1 cellular context compared by ENCODE assay signal in the genomic region with DNA sequence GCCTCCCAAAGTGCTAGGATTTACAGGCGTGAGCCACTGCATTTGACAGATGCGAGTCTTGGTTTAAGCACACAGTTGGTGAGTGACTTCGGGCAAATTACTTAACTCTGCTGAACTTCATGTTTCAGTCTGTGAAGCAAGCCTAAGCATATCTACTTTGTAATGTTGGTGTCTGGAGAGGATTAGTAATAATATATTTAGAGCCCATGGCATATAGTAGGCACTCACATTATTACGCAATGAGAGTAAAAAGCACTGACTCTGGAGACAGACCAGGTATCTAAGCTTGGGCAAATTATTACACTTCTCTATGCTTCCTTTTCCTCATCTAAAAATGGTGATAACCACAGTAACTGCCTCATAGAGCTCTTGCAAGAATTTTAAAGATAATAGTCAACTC.
TF ChIP-seq lines count a peak whose summit lies in the region.

No MANE protein-coding gene starts in this region.

TF ChIP-seq in H1, 55 proteins besides CTCF, POLR2A, EP300 and RAD21 (continued from another document):
- TF ChIP-seq, protein P1, sequence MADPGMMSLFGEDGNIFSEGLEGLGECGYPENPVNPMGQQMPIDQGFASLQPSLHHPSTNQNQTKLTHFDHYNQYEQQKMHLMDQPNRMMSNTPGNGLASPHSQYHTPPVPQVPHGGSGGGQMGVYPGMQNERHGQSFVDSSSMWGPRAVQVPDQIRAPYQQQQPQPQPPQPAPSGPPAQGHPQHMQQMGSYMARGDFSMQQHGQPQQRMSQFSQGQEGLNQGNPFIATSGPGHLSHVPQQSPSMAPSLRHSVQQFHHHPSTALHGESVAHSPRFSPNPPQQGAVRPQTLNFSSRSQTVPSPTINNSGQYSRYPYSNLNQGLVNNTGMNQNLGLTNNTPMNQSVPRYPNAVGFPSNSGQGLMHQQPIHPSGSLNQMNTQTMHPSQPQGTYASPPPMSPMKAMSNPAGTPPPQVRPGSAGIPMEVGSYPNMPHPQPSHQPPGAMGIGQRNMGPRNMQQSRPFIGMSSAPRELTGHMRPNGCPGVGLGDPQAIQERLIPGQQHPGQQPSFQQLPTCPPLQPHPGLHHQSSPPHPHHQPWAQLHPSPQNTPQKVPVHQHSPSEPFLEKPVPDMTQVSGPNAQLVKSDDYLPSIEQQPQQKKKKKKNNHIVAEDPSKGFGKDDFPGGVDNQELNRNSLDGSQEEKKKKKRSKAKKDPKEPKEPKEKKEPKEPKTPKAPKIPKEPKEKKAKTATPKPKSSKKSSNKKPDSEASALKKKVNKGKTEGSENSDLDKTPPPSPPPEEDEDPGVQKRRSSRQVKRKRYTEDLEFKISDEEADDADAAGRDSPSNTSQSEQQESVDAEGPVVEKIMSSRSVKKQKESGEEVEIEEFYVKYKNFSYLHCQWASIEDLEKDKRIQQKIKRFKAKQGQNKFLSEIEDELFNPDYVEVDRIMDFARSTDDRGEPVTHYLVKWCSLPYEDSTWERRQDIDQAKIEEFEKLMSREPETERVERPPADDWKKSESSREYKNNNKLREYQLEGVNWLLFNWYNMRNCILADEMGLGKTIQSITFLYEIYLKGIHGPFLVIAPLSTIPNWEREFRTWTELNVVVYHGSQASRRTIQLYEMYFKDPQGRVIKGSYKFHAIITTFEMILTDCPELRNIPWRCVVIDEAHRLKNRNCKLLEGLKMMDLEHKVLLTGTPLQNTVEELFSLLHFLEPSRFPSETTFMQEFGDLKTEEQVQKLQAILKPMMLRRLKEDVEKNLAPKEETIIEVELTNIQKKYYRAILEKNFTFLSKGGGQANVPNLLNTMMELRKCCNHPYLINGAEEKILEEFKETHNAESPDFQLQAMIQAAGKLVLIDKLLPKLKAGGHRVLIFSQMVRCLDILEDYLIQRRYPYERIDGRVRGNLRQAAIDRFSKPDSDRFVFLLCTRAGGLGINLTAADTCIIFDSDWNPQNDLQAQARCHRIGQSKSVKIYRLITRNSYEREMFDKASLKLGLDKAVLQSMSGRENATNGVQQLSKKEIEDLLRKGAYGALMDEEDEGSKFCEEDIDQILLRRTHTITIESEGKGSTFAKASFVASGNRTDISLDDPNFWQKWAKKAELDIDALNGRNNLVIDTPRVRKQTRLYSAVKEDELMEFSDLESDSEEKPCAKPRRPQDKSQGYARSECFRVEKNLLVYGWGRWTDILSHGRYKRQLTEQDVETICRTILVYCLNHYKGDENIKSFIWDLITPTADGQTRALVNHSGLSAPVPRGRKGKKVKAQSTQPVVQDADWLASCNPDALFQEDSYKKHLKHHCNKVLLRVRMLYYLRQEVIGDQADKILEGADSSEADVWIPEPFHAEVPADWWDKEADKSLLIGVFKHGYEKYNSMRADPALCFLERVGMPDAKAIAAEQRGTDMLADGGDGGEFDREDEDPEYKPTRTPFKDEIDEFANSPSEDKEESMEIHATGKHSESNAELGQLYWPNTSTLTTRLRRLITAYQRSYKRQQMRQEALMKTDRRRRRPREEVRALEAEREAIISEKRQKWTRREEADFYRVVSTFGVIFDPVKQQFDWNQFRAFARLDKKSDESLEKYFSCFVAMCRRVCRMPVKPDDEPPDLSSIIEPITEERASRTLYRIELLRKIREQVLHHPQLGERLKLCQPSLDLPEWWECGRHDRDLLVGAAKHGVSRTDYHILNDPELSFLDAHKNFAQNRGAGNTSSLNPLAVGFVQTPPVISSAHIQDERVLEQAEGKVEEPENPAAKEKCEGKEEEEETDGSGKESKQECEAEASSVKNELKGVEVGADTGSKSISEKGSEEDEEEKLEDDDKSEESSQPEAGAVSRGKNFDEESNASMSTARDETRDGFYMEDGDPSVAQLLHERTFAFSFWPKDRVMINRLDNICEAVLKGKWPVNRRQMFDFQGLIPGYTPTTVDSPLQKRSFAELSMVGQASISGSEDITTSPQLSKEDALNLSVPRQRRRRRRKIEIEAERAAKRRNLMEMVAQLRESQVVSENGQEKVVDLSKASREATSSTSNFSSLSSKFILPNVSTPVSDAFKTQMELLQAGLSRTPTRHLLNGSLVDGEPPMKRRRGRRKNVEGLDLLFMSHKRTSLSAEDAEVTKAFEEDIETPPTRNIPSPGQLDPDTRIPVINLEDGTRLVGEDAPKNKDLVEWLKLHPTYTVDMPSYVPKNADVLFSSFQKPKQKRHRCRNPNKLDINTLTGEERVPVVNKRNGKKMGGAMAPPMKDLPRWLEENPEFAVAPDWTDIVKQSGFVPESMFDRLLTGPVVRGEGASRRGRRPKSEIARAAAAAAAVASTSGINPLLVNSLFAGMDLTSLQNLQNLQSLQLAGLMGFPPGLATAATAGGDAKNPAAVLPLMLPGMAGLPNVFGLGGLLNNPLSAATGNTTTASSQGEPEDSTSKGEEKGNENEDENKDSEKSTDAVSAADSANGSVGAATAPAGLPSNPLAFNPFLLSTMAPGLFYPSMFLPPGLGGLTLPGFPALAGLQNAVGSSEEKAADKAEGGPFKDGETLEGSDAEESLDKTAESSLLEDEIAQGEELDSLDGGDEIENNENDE (IDR thresholded peaks at IDR 0.05; ENCODE audit: insufficient replicate concordance, low read length): no peak
- TF ChIP-seq, protein P2, sequence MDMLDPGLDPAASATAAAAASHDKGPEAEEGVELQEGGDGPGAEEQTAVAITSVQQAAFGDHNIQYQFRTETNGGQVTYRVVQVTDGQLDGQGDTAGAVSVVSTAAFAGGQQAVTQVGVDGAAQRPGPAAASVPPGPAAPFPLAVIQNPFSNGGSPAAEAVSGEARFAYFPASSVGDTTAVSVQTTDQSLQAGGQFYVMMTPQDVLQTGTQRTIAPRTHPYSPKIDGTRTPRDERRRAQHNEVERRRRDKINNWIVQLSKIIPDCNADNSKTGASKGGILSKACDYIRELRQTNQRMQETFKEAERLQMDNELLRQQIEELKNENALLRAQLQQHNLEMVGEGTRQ (IDR thresholded peaks at IDR 0.05; ENCODE audit: low read length): no peak
- no peak for TF ChIP-seq MAFK (IDR thresholded peaks at IDR 0.05; ENCODE audit: low read depth, low read length)
- TF ChIP-seq, protein P3, sequence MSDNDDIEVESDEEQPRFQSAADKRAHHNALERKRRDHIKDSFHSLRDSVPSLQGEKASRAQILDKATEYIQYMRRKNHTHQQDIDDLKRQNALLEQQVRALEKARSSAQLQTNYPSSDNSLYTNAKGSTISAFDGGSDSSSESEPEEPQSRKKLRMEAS (IDR thresholded peaks at IDR 0.05): no peak
